ENCODE assay signal across 12 cellular contexts in genomic region chr12:5798242-5799015, GRCh38.
A peak's percentile ranks its signal among the peaks of the same experiment; 100 is the strongest.
DNase-seq lines count a peak whose midpoint lies in the region; ATAC-seq lines count a peak whose summit lies in the region.
"Had no signal": no experiment of that assay in that cellular context is flagged by ENCODE, and none has a peak within 500 bp of the region (broad histone marks: within the 10 kb centered on the region; RNA-seq: fewer than 3 reads in every experiment).

No MANE protein-coding gene starts in this region.

- no peak for ATAC-seq in HG03342 (IDR thresholded peaks at IDR 0.05; ENCODE audit: unreplicated experiment)
- ATAC-seq: GM23338 had no signal

- DNase-seq in cerebellum (ENCODE audit: low spot score) (peak; percentile 20), globus pallidus (ENCODE audit: low spot score) (peak; percentile 7), midbrain (lab: John Stamatoyannopoulos, UW) (peak; percentile 1), AML-193 (lab: John Stamatoyannopoulos, UW) (no peak), amygdala (lab: John Stamatoyannopoulos, UW) (no peak)
- DNase-seq: ACHN; Caco-2; CD4-positive, alpha-beta T cell; GF-D8; H9 had no signal

Comparison
In these comparisons a context has a peak if more than half of its experiments do, and no peak if none do; other contexts are left out.
1. DNase-seq: peak in cerebellum (single experiment), globus pallidus (single experiment) and midbrain (single experiment); none in AML-193 (0 of 2) and amygdala (0 of 56).